Comparison of ENCODE assay signal across 20 cellular contexts in the genomic region with DNA sequence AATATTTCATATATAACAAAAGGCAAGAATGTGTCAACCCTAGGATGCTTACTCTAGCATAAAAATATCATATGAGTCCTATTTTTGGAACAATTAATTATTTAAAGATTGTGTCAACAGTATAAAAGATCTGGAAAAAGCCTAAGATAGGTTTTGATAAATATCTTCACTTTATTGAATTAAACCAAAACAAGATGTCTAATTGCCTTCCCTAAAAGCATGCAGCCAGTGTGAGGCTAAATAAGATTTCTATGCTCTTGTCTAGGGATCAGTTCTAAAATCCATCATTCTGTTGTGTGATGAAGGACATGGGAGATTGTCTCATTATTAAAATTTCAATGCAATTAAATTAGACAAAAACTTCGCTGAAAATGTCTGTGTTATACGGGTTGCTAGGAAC.
"Had no signal": no experiment of that assay in that cellular context is flagged by ENCODE, and none has a peak within 500 bp of the region (broad histone marks: within the 10 kb centered on the region; RNA-seq: fewer than 3 reads in every experiment).

No MANE protein-coding gene starts in this region.

- ATAC-seq: natural killer cell; psoas muscle; right cardiac atrium; right lobe of liver; stimulated activated effector memory CD8-positive, alpha-beta T cell treated with anti-CD3 and anti-CD28 coated beads, Interleukin-12 subunit alpha, Interleukin-12 subunit beta, amount 100 ng/mL, for 72 hours; stimulated activated naive B cell treated with anti-CD40 and anti-IgM and Interleukin-4, amounts not matched to agents 10 μg/mL and 1 μg/mL and 100 μg/mL, for 72 hours had no signal

- DNase-seq: natural killer cell; occipital lobe; ovary; posterior cingulate gyrus; psoas muscle; right cardiac atrium; right lobe of liver; sigmoid colon; small intestine; stimulated activated CD4-positive, alpha-beta T cell treated with anti-CD3 and anti-CD28 coated beads, Interleukin-15, amount 100 ng/mL, for 24 hours; stimulated activated CD4-positive, alpha-beta T cell treated with anti-CD3 and anti-CD28 coated beads, Interleukin-2, amount 100 ng/mL, for 24 hours; stimulated activated CD4-positive, alpha-beta T cell treated with anti-CD3 and anti-CD28 coated beads, Interleukin-2, amount 100 ng/mL, for 48 hours; stimulated activated CD4-positive, alpha-beta T cell treated with anti-CD3 and anti-CD28 coated beads, Interleukin-4, amount 100 ng/mL, for 24 hours; stimulated activated naive B cell treated with anti-CD40 and anti-IgM and Interleukin-4, amounts not matched to agents 10 μg/mL and 1 μg/mL and 100 μg/mL, for 72 hours; stimulated activated naive CD4-positive, alpha-beta T cell treated with Interleukin-2 at 50 U/mL for 16 hours; stomach; thyroid gland; trophoblast cell; upper lobe of left lung had no signal
